In the genomic region with DNA sequence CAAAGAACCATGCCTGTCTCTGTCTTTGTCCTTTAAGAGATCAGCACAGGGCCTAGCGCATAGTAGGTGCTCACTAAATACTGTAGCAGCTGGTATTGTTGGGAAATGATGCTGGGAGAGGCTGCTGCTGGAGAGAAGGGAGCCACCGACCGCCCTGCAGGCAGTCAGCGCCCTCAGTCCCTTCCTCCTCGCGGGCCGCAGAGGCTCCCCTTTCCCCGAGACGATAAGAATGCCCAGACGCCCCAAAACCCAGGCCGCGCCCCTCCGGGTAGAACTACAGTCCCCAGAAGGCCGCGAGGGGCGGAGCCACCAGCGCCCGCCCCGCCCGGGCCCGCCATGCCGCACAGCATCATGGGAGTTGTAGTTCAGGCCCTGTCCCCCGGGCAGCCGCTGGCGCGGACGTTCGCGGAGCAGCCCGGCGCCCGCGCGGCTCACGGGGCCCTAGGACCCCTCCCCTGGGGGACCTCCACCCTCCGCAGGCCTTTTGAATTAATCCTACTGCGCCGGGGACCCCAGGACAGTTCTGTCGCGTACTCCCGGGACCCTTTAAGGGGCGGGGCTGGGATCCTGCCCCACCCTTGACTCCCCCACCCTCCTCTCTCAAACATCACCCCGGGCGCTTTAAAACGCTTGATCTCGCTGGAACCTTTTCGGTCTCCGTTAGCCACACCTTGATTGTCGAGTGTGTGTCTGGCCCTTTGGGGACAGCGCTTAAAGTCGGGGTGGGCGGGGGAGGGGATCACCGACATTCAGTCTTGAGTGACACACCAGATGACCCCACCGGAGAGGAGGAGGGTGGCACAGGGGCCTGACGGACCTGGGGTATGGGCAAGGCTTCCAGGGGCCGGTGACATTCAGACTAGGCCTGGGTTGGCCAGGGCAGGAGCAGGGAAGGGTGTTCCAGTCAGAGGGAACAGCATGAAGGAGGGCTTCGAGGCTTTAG, we compare ENCODE assay signal across 8 cellular contexts. TPM values are rescaled to one million over a fixed set of nuclear protein-coding genes. Genes with fewer than 3 reads are reported as not detected.
A peak's percentile ranks its signal among the peaks of the same experiment; 100 is the strongest.
DNase-seq lines count a peak whose midpoint lies in the region; ATAC-seq and TF ChIP-seq lines count a peak whose summit lies in the region.

No MANE protein-coding gene starts in this region.

- ATAC-seq in WTC11 = peak; percentile 79

- TF ChIP-seq CTCF in HFFc6 (IDR thresholded peaks at IDR 0.05) (no peak), WTC11 (IDR thresholded peaks at IDR 0.05) (no peak), mammary epithelial cell (conservative IDR thresholded peaks at IDR 0.05 in 1 of 2, IDR thresholded peaks at IDR 0.05 in 1 of 2; ENCODE audit: extremely low read depth in 1 of 2, insufficient read depth in 1 of 2, low read depth in 1 of 2, low read length in 2 of 2) (no peak)

- peak overlapping the region; percentile 59 to 84 (median 62) for H3K4me3 ChIP-seq in mammary epithelial cell (replicated peaks in 1 of 3; ENCODE audit: insufficient read depth in 1 of 3, low read depth in 2 of 3, low read length in 3 of 3)

- H3K9ac ChIP-seq in mammary epithelial cell (ENCODE audit: insufficient read depth, low read length) = peak overlapping the region; percentile 53

- POLR2A ChIA-PET in WTC11 (lab: Charles Lee) = no interaction called here

- dilution Hi-C loops in mammary epithelial cell (cut with HindIII; ENCODE audit: low sequenced_read_pairs) = no loop called here

- CTCF ChIA-PET in WTC11 (lab: Charles Lee) (interaction anchor here (0.7 kb wide), 2 partner anchors 20 to 22 kb away, joined by 3 to 4 read pairs; no protein-coding TSS in a partner anchor), mammary epithelial cell (lab: Charles Lee; ENCODE audit: low non-redundant PET) (no interaction called here)

- 18% methylated on average over 20 of the region's 57 CpGs for WGBS in mammary epithelial cell (ENCODE audit: low coverage, missing lambda C conversion rate)

- H3K4me1 Mint-ChIP-seq in HFFc6 (ENCODE audit: low read depth) = peaks cover 14% of the 10 kb centered on the region
- peaks cover 23% of the 10 kb centered on the region for H3K4me1 Mint-ChIP-seq in WTC11

- H3K27me3 Mint-ChIP-seq in HFFc6 (ENCODE audit: insufficient read depth) = peaks cover 2% of the 10 kb centered on the region
- H3K27me3 Mint-ChIP-seq in WTC11 (ENCODE audit: low read depth) = peaks cover 11% of the 10 kb centered on the region

- H3K27me3 ChIP-seq in mammary epithelial cell (ENCODE audit: insufficient read depth, low read length) = no peaks in the 10 kb centered on the region

- H3K9me3 Mint-ChIP-seq in HFFc6 (no peaks in the 10 kb centered on the region), WTC11 (no peaks in the 10 kb centered on the region)

- no peaks in the 10 kb centered on the region for H4K20me1 ChIP-seq in mammary epithelial cell (ENCODE audit: insufficient read depth, low read length)

- peaks cover 6% of the 10 kb centered on the region for H3K4me1 ChIP-seq in mammary epithelial cell (ENCODE audit: insufficient read depth, low read length)

- in situ Hi-C loops in mammary epithelial cell (cut with MboI; ENCODE audit: low sequenced_read_pairs in 2 of 2) = no loop called here

- intact Hi-C loops in mammary epithelial cell (cut with micrococcal nuclease) = loop anchor here (5.0 kb wide), 1 partner anchor 54 kb away; no protein-coding TSS in a partner anchor

- no peaks in the 10 kb centered on the region for H3K9me3 ChIP-seq in mammary epithelial cell (replicated peaks; ENCODE audit: insufficient read depth, low read length)

- no peaks in the 10 kb centered on the region for H3K79me2 ChIP-seq in mammary epithelial cell (ENCODE audit: insufficient read depth, low read length)

- peak overlapping the region; percentile 94 for H2AFZ ChIP-seq in mammary epithelial cell (ENCODE audit: low read depth, low read length)

- peak overlapping the region; percentile 75 for H3K4me2 ChIP-seq in mammary epithelial cell (ENCODE audit: insufficient read depth, low read depth, low read length)

- H3K4me3 Mint-ChIP-seq in HFFc6 (peak overlapping the region; percentile 86), WTC11 (peak overlapping the region; percentile 72)

- H3K36me3 Mint-ChIP-seq in HFFc6 (ENCODE audit: low read depth) = no peaks in the 10 kb centered on the region
- no peaks in the 10 kb centered on the region for H3K36me3 Mint-ChIP-seq in WTC11

- H3K27ac ChIP-seq in mammary epithelial cell (ENCODE audit: insufficient read depth, low read depth, low read length) = peak overlapping the region; percentile 65

- H3K27ac Mint-ChIP-seq in HFFc6 (peak overlapping the region; percentile 87), WTC11 (peak overlapping the region; percentile 84; the same call in 1 of the 2 replicates)

- H3K36me3 ChIP-seq in mammary epithelial cell (ENCODE audit: insufficient read depth, low read length) = no peaks in the 10 kb centered on the region

- DNase-seq in GDM1 (lab: John Stamatoyannopoulos, UW) (peak; percentile 57), HFFc6 (peak; percentile 63), NCI-H128 (lab: John Stamatoyannopoulos, UW; ENCODE audit: unreplicated experiment) (peak; percentile 5), WTC11 (ENCODE audit: low spot score) (peak; percentile 93), mammary epithelial cell (peak; percentile 59), iris pigment epithelial cell (ENCODE audit: low read depth) (peak; percentile 71), smooth muscle cell of the brain vasculature (ENCODE audit: low read depth, low spot score) (peak; percentile 45), OCI-M2 (lab: John Stamatoyannopoulos, UW; ENCODE audit: unreplicated experiment) (no peak)

- BruUV-seq in mammary epithelial cell (replicated peaks; lab: Mats Ljungman, UMichigan) = no TSS peak

TF ChIP-seq in WTC11, 78 proteins besides CTCF, POLR2A, EP300 and RAD21 (continues in another document):
- no peak for TF ChIP-seq ELF4 (CRISPR knock-in tag; IDR thresholded peaks at IDR 0.05; ENCODE audit: low read depth)
- TF ChIP-seq CREM (CRISPR knock-in tag; IDR thresholded peaks at IDR 0.05) = 0 out of 2 replicates have a peak, but pooled peaks have one; percentile 18
- no peak for TF ChIP-seq EMX1 (CRISPR knock-in tag; IDR thresholded peaks at IDR 0.05)
- TF ChIP-seq RELA (CRISPR knock-in tag; IDR thresholded peaks at IDR 0.05; ENCODE audit: borderline replicate concordance) = no peak
- peak; percentile 66; the same call in 1 of the 2 replicates for TF ChIP-seq ZNF121 (CRISPR knock-in tag; IDR thresholded peaks at IDR 0.05)
- TF ChIP-seq SP1 (CRISPR knock-in tag; conservative IDR thresholded peaks at IDR 0.05) = peak; percentile 99
- TF ChIP-seq ATF1 (CRISPR knock-in tag; IDR thresholded peaks at IDR 0.05) = no peak
- TF ChIP-seq, protein P1, sequence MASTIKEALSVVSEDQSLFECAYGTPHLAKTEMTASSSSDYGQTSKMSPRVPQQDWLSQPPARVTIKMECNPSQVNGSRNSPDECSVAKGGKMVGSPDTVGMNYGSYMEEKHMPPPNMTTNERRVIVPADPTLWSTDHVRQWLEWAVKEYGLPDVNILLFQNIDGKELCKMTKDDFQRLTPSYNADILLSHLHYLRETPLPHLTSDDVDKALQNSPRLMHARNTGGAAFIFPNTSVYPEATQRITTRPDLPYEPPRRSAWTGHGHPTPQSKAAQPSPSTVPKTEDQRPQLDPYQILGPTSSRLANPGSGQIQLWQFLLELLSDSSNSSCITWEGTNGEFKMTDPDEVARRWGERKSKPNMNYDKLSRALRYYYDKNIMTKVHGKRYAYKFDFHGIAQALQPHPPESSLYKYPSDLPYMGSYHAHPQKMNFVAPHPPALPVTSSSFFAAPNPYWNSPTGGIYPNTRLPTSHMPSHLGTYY (CRISPR knock-in tag; IDR thresholded peaks at IDR 0.05) = no peak
- no peak for TF ChIP-seq ZNF138 (CRISPR knock-in tag; conservative IDR thresholded peaks at IDR 0.05)
- TF ChIP-seq, protein P2, sequence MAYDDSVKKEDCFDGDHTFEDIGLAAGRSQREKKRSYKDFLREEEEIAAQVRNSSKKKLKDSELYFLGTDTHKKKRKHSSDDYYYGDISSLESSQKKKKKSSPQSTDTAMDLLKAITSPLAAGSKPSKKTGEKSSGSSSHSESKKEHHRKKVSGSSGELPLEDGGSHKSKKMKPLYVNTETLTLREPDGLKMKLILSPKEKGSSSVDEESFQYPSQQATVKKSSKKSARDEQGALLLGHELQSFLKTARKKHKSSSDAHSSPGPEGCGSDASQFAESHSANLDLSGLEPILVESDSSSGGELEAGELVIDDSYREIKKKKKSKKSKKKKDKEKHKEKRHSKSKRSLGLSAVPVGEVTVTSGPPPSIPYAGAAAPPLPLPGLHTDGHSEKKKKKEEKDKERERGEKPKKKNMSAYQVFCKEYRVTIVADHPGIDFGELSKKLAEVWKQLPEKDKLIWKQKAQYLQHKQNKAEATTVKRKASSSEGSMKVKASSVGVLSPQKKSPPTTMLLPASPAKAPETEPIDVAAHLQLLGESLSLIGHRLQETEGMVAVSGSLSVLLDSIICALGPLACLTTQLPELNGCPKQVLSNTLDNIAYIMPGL (CRISPR knock-in tag; IDR thresholded peaks at IDR 0.05) = no peak

RNA-seq across cellular contexts. Expression of a gene that starts 24.8 kb away (rescaled TPM):
- total RNA-seq in HFFc6 (2021; fragmentation: NEBNext Ultra II Directional; extraction: Animal tissue kit (Norgen Biotek cat#: 25700)) = 10 to 100 TPM; 28.5 to 45.1 (median 42.2) TPM
- total RNA-seq in WTC11 (2021) = 4.6 to 5.9 TPM (median 5.1 TPM) in 3 replicates
- 10 to 100 TPM; 13.5 to 34.2 TPM for total RNA-seq in mammary epithelial cell
- 7.0 TPM for polyA plus RNA-seq in mammary epithelial cell
- polyA minus RNA-seq in mammary epithelial cell = 1.4 TPM
